8 cellular contexts compared by ENCODE assay signal in genomic region chr12:52213541-52214420, GRCh38. TPM values are rescaled to one million over a fixed set of nuclear protein-coding genes. Genes with fewer than 3 reads are reported as not detected.
A peak's percentile ranks its signal among the peaks of the same experiment; 100 is the strongest.
DNase-seq lines count a peak whose midpoint lies in the region; ATAC-seq and TF ChIP-seq lines count a peak whose summit lies in the region.

No MANE protein-coding gene starts in this region.

- H3K4me1 Mint-ChIP-seq in central memory CD8-positive, alpha-beta T cell: no peaks in the 10 kb centered on the region

- TF ChIP-seq CTCF in GM12875 (IDR thresholded peaks at IDR 0.05; ENCODE audit: borderline replicate concordance, insufficient read depth, low read depth, low read length): peak; percentile 97

- H3K9me3 Mint-ChIP-seq in central memory CD8-positive, alpha-beta T cell: no peaks in the 10 kb centered on the region

- intact Hi-C loops in left colon (cut with DNase I, micrococcal nuclease): no loop called here

- in situ Hi-C loops in ACHN (cut with HindIII; ENCODE audit: low pct_ligation_motif_present, low pct_unique_long_range_greater_than_20kb, low sequenced_read_pairs): no loop called here

- DNase-seq in ACHN (peak; percentile 95), NCI-H146 treated with DMSO at 0.1 percent for 48 hours (lab: John Stamatoyannopoulos, UW; ENCODE audit: unreplicated experiment) (peak; percentile 85), UCSD-AML1 (lab: John Stamatoyannopoulos, UW; ENCODE audit: unreplicated experiment) (peak; percentile 87), left colon (peak; percentile 71 to 73)
- peak; percentile 16 to 37 for DNase-seq in central memory CD8-positive, alpha-beta T cell (ENCODE audit: low spot score in 2 of 2)
- peak; percentile 49 for DNase-seq in stimulated activated CD4-positive, alpha-beta T cell treated with anti-CD3 and anti-CD28 coated beads, Interleukin-4, amount 100 ng/mL, for 24 hours

- no peak overlapping the region for H3K4me3 Mint-ChIP-seq in central memory CD8-positive, alpha-beta T cell

- no peak overlapping the region for H3K4me3 ChIP-seq in GM12875 (ENCODE audit: low read depth, low read length)

- H3K36me3 Mint-ChIP-seq in central memory CD8-positive, alpha-beta T cell (ENCODE audit: insufficient read depth): no peaks in the 10 kb centered on the region

- ATAC-seq in central memory CD8-positive, alpha-beta T cell (replicated peaks; ENCODE audit: extremely low read depth, poor library complexity, severe bottlenecking): no peak
- ATAC-seq in left colon (peak; percentile 81), GM18909 (IDR thresholded peaks at IDR 0.05; ENCODE audit: poor library complexity, unreplicated experiment) (no peak)

- H3K27me3 Mint-ChIP-seq in central memory CD8-positive, alpha-beta T cell: peaks cover 32% of the 10 kb centered on the region

- no peak overlapping the region for H3K27ac Mint-ChIP-seq in central memory CD8-positive, alpha-beta T cell (ENCODE audit: low read depth)

RNA-seq across cellular contexts. Expression of gene KRT7, which starts 19.3 kb away (rescaled TPM):
- under 1 TPM; 0.78 to 0.89 TPM for total RNA-seq in left colon

RNA-seq across cellular contexts. Expression of gene KRT80, which starts 22.0 kb away (rescaled TPM):
- 1 to 10 TPM in 1 of 2 donors, not detected in 1; 1.1 TPM for total RNA-seq in left colon

Comparison
In these comparisons a context has a peak if more than half of its experiments do, and no peak if none do; other contexts are left out.
1. DNase-seq: peak in every context shown above with its lines; median percentile 95 in ACHN; 87 in UCSD-AML1; 85 in NCI-H146 treated with DMSO at 0.1 percent for 48 hours; 72 in left colon; 49 in stimulated activated CD4-positive, alpha-beta T cell treated with anti-CD3 and anti-CD28 coated beads, Interleukin-4, amount 100 ng/mL, for 24 hours; 26 in central memory CD8-positive, alpha-beta T cell.